2 cellular contexts compared by ENCODE assay signal in genomic region chr13:44843403-44843802, GRCh38.
TF ChIP-seq lines count a peak whose summit lies in the region.

No MANE protein-coding gene starts in this region.

TF ChIP-seq in SK-N-SH, 30 proteins besides CTCF, POLR2A, EP300 and RAD21 (continued from another document):
- TF ChIP-seq MXI1 (IDR thresholded peaks at IDR 0.05; ENCODE audit: low read depth, low read length) (no peak), IRF3 (IDR thresholded peaks at IDR 0.05; ENCODE audit: low read depth, low read length) (no peak), TEAD4 (IDR thresholded peaks at IDR 0.05; ENCODE audit: borderline replicate concordance, insufficient read depth) (no peak), EZH2phosphoT487 (IDR thresholded peaks at IDR 0.05; ENCODE audit: borderline replicate concordance, low read depth) (no peak)

TF ChIP-seq in SK-N-SH treated with all-trans-retinoic acid at 6 μM for 48 hours, 23 proteins besides CTCF, POLR2A, EP300 and RAD21 (continued from another document):
- TF ChIP-seq POU6F1 (CRISPR knock-in tag; IDR thresholded peaks at IDR 0.05; ENCODE audit: borderline replicate concordance, low read depth): no peak
- no peak for TF ChIP-seq CSRNP3 (CRISPR knock-in tag; IDR thresholded peaks at IDR 0.05)
- TF ChIP-seq OSR1 (CRISPR knock-in tag; IDR thresholded peaks at IDR 0.05): no peak
- no peak for TF ChIP-seq ZC3H10 (CRISPR knock-in tag; IDR thresholded peaks at IDR 0.05)
- TF ChIP-seq ARNTL (CRISPR knock-in tag; IDR thresholded peaks at IDR 0.05; ENCODE audit: borderline replicate concordance, low read depth): no peak
- TF ChIP-seq TOX (CRISPR knock-in tag; IDR thresholded peaks at IDR 0.05; ENCODE audit: borderline replicate concordance): no peak
- TF ChIP-seq BACH2 (CRISPR knock-in tag; IDR thresholded peaks at IDR 0.05; ENCODE audit: borderline replicate concordance): no peak
